ENCODE assay signal across 12 cellular contexts in the genomic region with DNA sequence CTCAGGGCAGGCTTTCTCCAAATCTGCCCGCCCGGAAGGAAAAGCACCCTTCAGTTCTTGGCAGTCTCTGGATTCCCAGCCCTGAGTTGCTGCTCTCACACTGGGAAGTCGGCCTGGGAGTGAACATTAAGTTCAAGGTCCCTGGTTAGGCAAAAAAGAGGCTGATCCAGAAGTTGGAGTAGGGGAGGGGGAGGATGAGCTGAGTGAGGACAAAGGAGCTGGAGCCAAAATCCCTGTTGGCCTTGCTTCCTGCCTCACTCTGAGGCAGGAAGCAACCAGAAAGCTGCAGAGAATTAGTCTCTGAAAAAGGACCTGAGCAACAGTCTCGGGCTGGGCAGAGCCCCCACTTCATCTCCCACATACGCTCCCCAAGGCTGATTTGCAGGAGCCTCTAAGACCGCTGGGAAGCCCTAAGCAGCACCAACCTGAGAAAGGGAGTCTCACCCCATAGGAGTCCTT. TPM values are rescaled to one million over a fixed set of nuclear protein-coding genes. Genes with fewer than 3 reads are reported as not detected.
A peak's percentile ranks its signal among the peaks of the same experiment; 100 is the strongest.
DNase-seq lines count a peak whose midpoint lies in the region; ATAC-seq and TF ChIP-seq lines count a peak whose summit lies in the region.
"Had no signal": no experiment of that assay in that cellular context is flagged by ENCODE, and none has a peak within 500 bp of the region (broad histone marks: within the 10 kb centered on the region; RNA-seq: fewer than 3 reads in every experiment).

No MANE protein-coding gene starts in this region.

- TF ChIP-seq POLR2A in gastroesophageal sphincter (IDR thresholded peaks at IDR 0.05), result no peak

- ATAC-seq in gastroesophageal sphincter, result peak; percentile 57
- peak; percentile 44 for ATAC-seq in upper lobe of right lung
- ATAC-seq: activated T-cell treated with anti-CD3 and anti-CD28 coated beads, Interleukin-2, amount 50 U/mL, for 4 hours; PC-3 had no signal

- no peaks in the 10 kb centered on the region for H3K36me3 Mint-ChIP-seq in mesothelial cell of epicardium

- no peaks in the 10 kb centered on the region for H3K9me3 Mint-ChIP-seq in mesothelial cell of epicardium
- H3K9me3 Mint-ChIP-seq: activated T-cell treated with anti-CD3 and anti-CD28 coated beads, Interleukin-2, amount 50 U/mL, for 4 hours had no signal

- peak overlapping the region; percentile 86 for H3K27ac Mint-ChIP-seq in mesothelial cell of epicardium

- 35 to 50% methylated on average over 2 of the region's 6 CpGs for WGBS in gastroesophageal sphincter (ENCODE audit: low coverage in 1 of 2), 2 donors

- H3K4me3 Mint-ChIP-seq in mesothelial cell of epicardium, result no peak overlapping the region
- H3K4me3 Mint-ChIP-seq: activated T-cell treated with anti-CD3 and anti-CD28 coated beads, Interleukin-2, amount 50 U/mL, for 4 hours had no signal

- peaks cover 17% of the 10 kb centered on the region for H3K4me1 Mint-ChIP-seq in mesothelial cell of epicardium

- H3K4me1 ChIP-seq in SJSA1 (replicated peaks) (peaks cover 62% of the 10 kb centered on the region), gastroesophageal sphincter (peaks cover 0 to 21% (median 0%) of the 10 kb centered on the region in 3 donors), upper lobe of right lung (peaks cover 17% of the 10 kb centered on the region)

- TF ChIP-seq CTCF in gastroesophageal sphincter (IDR thresholded peaks at IDR 0.05), result no peak
- no peak for TF ChIP-seq CTCF in mesothelial cell of epicardium (IDR thresholded peaks at IDR 0.05; ENCODE audit: unreplicated experiment)
- no peak for TF ChIP-seq CTCF in upper lobe of right lung (IDR thresholded peaks at IDR 0.05)

- no peaks in the 10 kb centered on the region for H3K27me3 ChIP-seq in SJSA1 (replicated peaks)
- H3K27me3 ChIP-seq in gastroesophageal sphincter, result no peaks in the 10 kb centered on the region
- no peaks in the 10 kb centered on the region for H3K27me3 ChIP-seq in upper lobe of right lung

- H3K27ac ChIP-seq in SJSA1, result peak overlapping the region; percentile 31
- H3K27ac ChIP-seq in gastroesophageal sphincter, result peak overlapping the region in 3 of 4 donors; percentile 46 to 72 (median 51)
- H3K27ac ChIP-seq in upper lobe of right lung, result peak overlapping the region; percentile 66

- H3K27me3 Mint-ChIP-seq in mesothelial cell of epicardium (ENCODE audit: low read depth), result no peaks in the 10 kb centered on the region

- DNase-seq in SJSA1 (ENCODE audit: low read depth in 1 of 2, low spot score in 2 of 2) (peak in 1 of 2 experiments; percentile 32), mesothelial cell of epicardium (ENCODE audit: low spot score in 2 of 2, unreplicated experiment in 2 of 2) (no peak), upper lobe of right lung (no peak), NCI-H2029 treated with DMSO at 0.1 percent for 48 hours (lab: John Stamatoyannopoulos, UW) (no peak), SHP77 (lab: John Stamatoyannopoulos, UW) (no peak)
- DNase-seq in stimulated activated CD4-positive, alpha-beta T cell treated with anti-CD3 and anti-CD28 coated beads, Interleukin-1b, Interleukin-23, amount 100 ng/mL, for 48 hours, result no peak
- DNase-seq: activated T-cell treated with anti-CD3 and anti-CD28 coated beads, Interleukin-2, amount 50 U/mL, for 4 hours; DMS 273 treated with DMSO at 0.1 percent for 48 hours; NCI-H187; PC-3; stimulated activated CD4-positive, alpha-beta T cell treated with anti-CD3 and anti-CD28 coated beads, Interleukin-2, amount 100 ng/mL, for 24 hours had no signal

- H3K36me3 ChIP-seq in SJSA1 (no peaks in the 10 kb centered on the region), gastroesophageal sphincter (no peaks in the 10 kb centered on the region), upper lobe of right lung (no peaks in the 10 kb centered on the region)

- H3K9me3 ChIP-seq in SJSA1 (replicated peaks) (no peaks in the 10 kb centered on the region), gastroesophageal sphincter (no peaks in the 10 kb centered on the region), upper lobe of right lung (no peaks in the 10 kb centered on the region)

- no peak for TF ChIP-seq EP300 in gastroesophageal sphincter (IDR thresholded peaks at IDR 0.05)

- intact Hi-C loops in upper lobe of right lung (cut with DNase I), result no loop called here

- no peak overlapping the region for H3K4me3 ChIP-seq in SJSA1
- no peak overlapping the region for H3K4me3 ChIP-seq in gastroesophageal sphincter
- no peak overlapping the region for H3K4me3 ChIP-seq in upper lobe of right lung

RNA-seq across cellular contexts. Expression of a gene that starts 15.0 kb away (rescaled TPM):
- 2,445 and 3,427 TPM in 2 replicates for total RNA-seq in SJSA1 (2014; rRNA removed; shearing (Covaris generic))
- total RNA-seq in gastroesophageal sphincter (1,000 to 10,000 TPM; 1,275 to 3,828 (median 2,502) TPM), mesothelial cell of epicardium (2,586 to 2,705 TPM (median 2,627 TPM) in 3 replicates), upper lobe of right lung (1,578 TPM)

RNA-seq across cellular contexts. Expression of a gene that starts 43.3 kb away (rescaled TPM):
- 65.0 and 87.8 TPM in 2 replicates for total RNA-seq in SJSA1 (2014; rRNA removed; shearing (Covaris generic))
- total RNA-seq in gastroesophageal sphincter (100 to 1,000 TPM in 1 of 4 donors, 10 to 100 TPM in 3; 58.3 to 146 (median 72.1) TPM), mesothelial cell of epicardium (129 to 132 TPM (median 132 TPM) in 3 replicates), upper lobe of right lung (143 TPM)

RNA-seq across cellular contexts. Expression of a gene that starts 51.9 kb away (rescaled TPM):
- not detected in 2 replicates for total RNA-seq in SJSA1 (2014; rRNA removed; shearing (Covaris generic))
- total RNA-seq in gastroesophageal sphincter, result 100 to 1,000 TPM; 142 to 720 (median 338) TPM
- total RNA-seq in mesothelial cell of epicardium, result 16.1 to 17.1 TPM (median 16.9 TPM) in 3 replicates
- total RNA-seq in upper lobe of right lung, result 2,961 TPM

Comparison
In these comparisons a context has a peak if more than half of its experiments do, and no peak if none do; other contexts are left out.
1. RNA of a gene that starts 51.9 kb away (total RNA-seq): 2,961 TPM in upper lobe of right lung (single experiment), 142 to 720 TPM in gastroesophageal sphincter and 16.1 to 17.1 TPM in mesothelial cell of epicardium; not detected in SJSA1; every median in the first group is over 10 times any median in the second.
2. Peak in every context shown above with its lines, with median percentiles within 50 percentile points of each other: H3K27ac ChIP-seq.